Comparison of ENCODE assay signal across 25 cellular contexts in genomic region chr20:17699931-17700351, GRCh38. TPM values are rescaled to one million over a fixed set of nuclear protein-coding genes. Genes with fewer than 3 reads are reported as not detected.
DNase-seq lines count a peak whose midpoint lies in the region; ATAC-seq and TF ChIP-seq lines count a peak whose summit lies in the region.
"Had no signal": no experiment of that assay in that cellular context is flagged by ENCODE, and none has a peak within 500 bp of the region (broad histone marks: within the 10 kb centered on the region; RNA-seq: fewer than 3 reads in every experiment).

BANF2 (plus strand) TSS chr20:17699966; CDS start chr20:17725026, 25,060 bp downstream.

- H3K4me1 Mint-ChIP-seq in MCF 10A (ENCODE audit: insufficient read depth, unreplicated experiment), result no peaks in the 10 kb centered on the region
- H3K4me1 Mint-ChIP-seq: IgD-negative memory B cell had no signal

- H3K4me3 ChIP-seq in RWPE2 (ENCODE audit: severe bottlenecking) (no peak within 1 kb of the TSS), hepatocyte (no peak within 1 kb of the TSS), testis (no peak within 1 kb of the TSS)
- H3K4me3 ChIP-seq: A549; BLaER1 treated with 17β-estradiol and CSF1 and Interleukin-3, amounts not matched to agents 10 nM and 100 nM; HAP-1 had no signal

- TF ChIP-seq CTCF in RWPE2 (IDR thresholded peaks at IDR 0.05; ENCODE audit: poor library complexity, severe bottlenecking) (no peak), hepatocyte (IDR thresholded peaks at IDR 0.05; ENCODE audit: poor library complexity) (no peak), testis (IDR thresholded peaks at IDR 0.05) (no peak), MCF 10A (IDR thresholded peaks at IDR 0.05; ENCODE audit: unreplicated experiment) (no peak)

- H3K36me3 ChIP-seq in RWPE2 (ENCODE audit: low read depth), result no peaks in the 10 kb centered on the region
- no peaks in the 10 kb centered on the region for H3K36me3 ChIP-seq in hepatocyte (replicated peaks; ENCODE audit: insufficient read depth, low read depth)
- no peaks in the 10 kb centered on the region for H3K36me3 ChIP-seq in testis (ENCODE audit: low read depth, missing control alignments)
- H3K36me3 ChIP-seq: BLaER1 treated with 17β-estradiol and CSF1 and Interleukin-3, amounts not matched to agents 10 nM and 100 nM; HAP-1 had no signal

- no peaks in the 10 kb centered on the region for H3K9me2 ChIP-seq in hepatocyte (replicated peaks; ENCODE audit: insufficient read depth)

- TF ChIP-seq POLR2A in testis (IDR thresholded peaks at IDR 0.05), result no peak

- no peaks in the 10 kb centered on the region for H3K9me3 ChIP-seq in RWPE2 (ENCODE audit: severe bottlenecking)
- H3K9me3 ChIP-seq in hepatocyte (ENCODE audit: low read depth), result no peaks in the 10 kb centered on the region
- H3K9me3 ChIP-seq in testis, result no peaks in the 10 kb centered on the region
- H3K9me3 ChIP-seq: A549, HAP-1 had no signal

- no peaks in the 10 kb centered on the region for H3K4me1 ChIP-seq in RWPE2 (ENCODE audit: insufficient read depth, poor library complexity, severe bottlenecking)
- peaks cover 8% of the 10 kb centered on the region for H3K4me1 ChIP-seq in hepatocyte (ENCODE audit: insufficient read depth)
- no peaks in the 10 kb centered on the region for H3K4me1 ChIP-seq in testis
- H3K4me1 ChIP-seq: A549, HAP-1 had no signal

- peak; percentile 46; the same call in 2 of the 3 replicates for ATAC-seq in RWPE2 (ENCODE audit: low read depth)
- ATAC-seq in HG02678 (IDR thresholded peaks at IDR 0.05; ENCODE audit: unreplicated experiment), result no peak
- ATAC-seq: CD8-positive, alpha-beta T cell; SK-N-SH treated with all-trans-retinoic acid at 6 μM for 48 hours had no signal

- DNase-seq in DMS53 treated with DMSO at 0.1 percent for 48 hours (lab: John Stamatoyannopoulos, UW; ENCODE audit: unreplicated experiment), result peak; percentile 48
- DNase-seq in RWPE2 (ENCODE audit: low spot score), result no peak
- DNase-seq in hepatocyte (ENCODE audit: low spot score), result no peak
- DNase-seq in testis, result no peak
- no peak for DNase-seq in SKM-1 (lab: John Stamatoyannopoulos, UW; ENCODE audit: unreplicated experiment)
- DNase-seq in MCF 10A (ENCODE audit: unreplicated experiment), result no peak
- DNase-seq: CD8-positive, alpha-beta T cell; DND-41; Karpas-422; MM.1S; NCI-H1092 treated with DMSO at 0.1 percent for 48 hours; NCI-H146; NCI-H2029 treated with DMSO at 0.1 percent for 48 hours; NCI-H446 treated with DMSO at 0.1 percent for 48 hours; NCI-H774; OCI-M1; SIG-M5 had no signal

- no peaks in the 10 kb centered on the region for H3K9me3 Mint-ChIP-seq in MCF 10A (ENCODE audit: unreplicated experiment)

- H3K27me3 Mint-ChIP-seq in MCF 10A (ENCODE audit: insufficient read depth, unreplicated experiment), result no peaks in the 10 kb centered on the region

- 65% methylated on average over 3 of the region's 3 CpGs for WGBS in hepatocyte (ENCODE audit: low lambda C conversion rate, missing lambda C conversion rate)
- 80 to 89% methylated on average over 3 of the region's 3 CpGs for WGBS in testis, 2 donors

- H4K20me1 ChIP-seq in hepatocyte (ENCODE audit: insufficient read depth, poor library complexity, severe bottlenecking), result no peaks in the 10 kb centered on the region
- H4K20me1 ChIP-seq: BLaER1 treated with 17β-estradiol and CSF1 and Interleukin-3, amounts not matched to agents 10 nM and 100 nM had no signal

- no TSS peak for BruUV-seq in MCF 10A (replicated peaks; lab: Mats Ljungman, UMichigan)

- H3K27me3 ChIP-seq in RWPE2 (ENCODE audit: insufficient read depth, poor library complexity, severe bottlenecking), result no peaks in the 10 kb centered on the region
- H3K27me3 ChIP-seq in hepatocyte, result no peaks in the 10 kb centered on the region
- H3K27me3 ChIP-seq in testis, result no peaks in the 10 kb centered on the region
- H3K27me3 ChIP-seq: BLaER1 treated with 17β-estradiol and CSF1 and Interleukin-3, amounts not matched to agents 10 nM and 100 nM had no signal

- H3K27ac ChIP-seq in RWPE2 (ENCODE audit: poor library complexity, severe bottlenecking), result no peak within 1 kb of the TSS
- H3K27ac ChIP-seq in hepatocyte, result peak within 1 kb of the TSS; percentile 55
- H3K27ac ChIP-seq in testis, result no peak within 1 kb of the TSS
- H3K27ac ChIP-seq: A549; BLaER1 treated with 17β-estradiol and CSF1 and Interleukin-3, amounts not matched to agents 10 nM and 100 nM had no signal

- no peak within 1 kb of the TSS for H3K4me2 ChIP-seq in hepatocyte
- H3K4me2 ChIP-seq: A549; BLaER1 treated with 17β-estradiol and CSF1 and Interleukin-3, amounts not matched to agents 10 nM and 100 nM had no signal

- H3K36me3 Mint-ChIP-seq in MCF 10A (ENCODE audit: insufficient read depth, unreplicated experiment), result peaks cover 6% of the 10 kb centered on the region
- H3K36me3 Mint-ChIP-seq: CD8-positive, alpha-beta T cell; IgD-negative memory B cell had no signal

- no peak within 1 kb of the TSS for H3K27ac Mint-ChIP-seq in MCF 10A (ENCODE audit: low read depth, unreplicated experiment)
- H3K27ac Mint-ChIP-seq: CD8-positive, alpha-beta T cell; IgD-negative memory B cell had no signal

- CTCF ChIA-PET in MCF 10A (lab: Yijun Ruan, JAX), result interaction anchor here (0.7 kb wide), 1 partner anchor 18 kb away, joined by 3 read pairs; the partner anchor contains the start of gene RRBP1

- intact Hi-C loops in testis (cut with DNase I; ENCODE audit: low total_unique reads) (no loop called here), MCF 10A (cut with micrococcal nuclease) (no loop called here)

- no peak within 1 kb of the TSS for H2AFZ ChIP-seq in hepatocyte

- H3K79me2 ChIP-seq in hepatocyte, result no peaks in the 10 kb centered on the region

- POLR2A ChIA-PET in MCF 10A (lab: Yijun Ruan, JAX), result no interaction called here

- no peak within 1 kb of the TSS for H3K4me3 Mint-ChIP-seq in MCF 10A (ENCODE audit: unreplicated experiment)
- H3K4me3 Mint-ChIP-seq: CD8-positive, alpha-beta T cell; IgD-negative memory B cell had no signal

RNA-seq across cellular contexts. Expression of gene BANF2, which starts in this region (rescaled TPM):
- total RNA-seq in hepatocyte (not detected in 2 replicates), testis (10 to 100 TPM; 29.5 to 60.2 TPM), MCF 10A (2022) (not detected in 2 replicates)
- polyA plus RNA-seq in hepatocyte (not detected in 2 replicates), testis (ENCODE audit: insufficient read depth, low read depth, low replicate concordance) (133 TPM)
- total RNA-seq: CD8-positive, alpha-beta T cell; G401; RPMI7951 had no signal
- polyA plus RNA-seq: A549, IgD-negative memory B cell had no signal

Comparison
In these comparisons a context has a peak if more than half of its experiments do, and no peak if none do; other contexts are left out.
1. RNA of gene BANF2 (total RNA-seq): 29.5 to 60.2 TPM in testis; not detected in hepatocyte and not detected in MCF 10A; every median in the first group is over 10 times any median in the second.
2. RNA of gene BANF2 (polyA plus RNA-seq): 133 TPM in testis (single experiment); not detected in hepatocyte; every median in the first group is over 100 times any median in the second.